ENCODE assay signal across 1 cellular context in genomic region chr12:6821271-6821673, GRCh38.
A peak's percentile ranks its signal among the peaks of the same experiment; 100 is the strongest.
TF ChIP-seq lines count a peak whose summit lies in the region.

No MANE protein-coding gene starts in this region.

TF ChIP-seq in H1, 55 proteins besides CTCF, POLR2A, EP300 and RAD21:
- TF ChIP-seq ATF3 (IDR thresholded peaks at IDR 0.05; ENCODE audit: insufficient read depth, low read depth, low read length) = no peak
- 0 out of 2 replicates have a peak, but pooled peaks have one; percentile 29 for TF ChIP-seq CREB1 (IDR thresholded peaks at IDR 0.05)
- TF ChIP-seq TAF1 (IDR thresholded peaks at IDR 0.05; ENCODE audit: low read depth, low read length) = 0 out of 2 replicates have a peak, but pooled peaks have one; percentile 12
